Comparison of ENCODE assay signal across 25 cellular contexts in genomic region chr7:21640150-21640549, GRCh38.
A peak's percentile ranks its signal among the peaks of the same experiment; 100 is the strongest.
DNase-seq lines count a peak whose midpoint lies in the region; ATAC-seq and TF ChIP-seq lines count a peak whose summit lies in the region.
"Had no signal": no experiment of that assay in that cellular context is flagged by ENCODE, and none has a peak within 500 bp of the region (broad histone marks: within the 10 kb centered on the region; RNA-seq: fewer than 3 reads in every experiment).

No MANE protein-coding gene starts in this region.

- peaks cover 4% of the 10 kb centered on the region for H3K27me3 Mint-ChIP-seq in activated CD8-positive, alpha-beta memory T cell treated with anti-CD3 and anti-CD28 coated beads, Interleukin-2, amount 10 ng/mL, durations not matched to agents 7 days and 5 days

- DNase-seq in EH (ENCODE audit: low read depth) (peak; percentile 9), HAP-1 (ENCODE audit: low spot score in 2 of 2) (peak; percentile 61), NCI-H69 (lab: John Stamatoyannopoulos, UW) (peak; percentile 93), foreskin melanocyte (no peak), islet precursor cell (no peak)
- DNase-seq in stimulated activated CD4-positive, alpha-beta T cell treated with anti-CD3 and anti-CD28 coated beads, Interleukin-12 subunit alpha, Interleukin-12 subunit beta, amount 100 ng/mL, for 4 hours: no peak
- no peak for DNase-seq in activated CD8-positive, alpha-beta memory T cell treated with anti-CD3 and anti-CD28 coated beads, Interleukin-2, amount 10 ng/mL, durations not matched to agents 7 days and 5 days
- DNase-seq: C1 segment of cervical spinal cord; CD4-positive, alpha-beta memory T cell; COR-L47; DMS53; GF-D8; MG63; NCI-H1105 treated with DMSO at 0.1 percent for 48 hours; NCI-H187; NCI-H2107; NCI-H2227 treated with DMSO at 0.1 percent for 48 hours; NCI-H526 treated with DMSO at 0.1 percent for 48 hours; NK-92 treated with Interleukin-12 subunit alpha and Interleukin-12 subunit beta, amount 100 ng/mL, for 24 hours; RPMI8226; SHP77; T-helper 1 cell had no signal

- in situ Hi-C loops in HAP-1 (cut with MboI; ENCODE audit: low sequenced_read_pairs): no loop called here

- H3K4me1 ChIP-seq in HAP-1: peaks cover 8% of the 10 kb centered on the region

- H3K9me3 ChIP-seq in HAP-1: no peaks in the 10 kb centered on the region
- H3K9me3 ChIP-seq: MG63 had no signal

- H3K4me1 Mint-ChIP-seq in activated CD8-positive, alpha-beta memory T cell treated with anti-CD3 and anti-CD28 coated beads, Interleukin-2, amount 10 ng/mL, durations not matched to agents 7 days and 5 days: no peaks in the 10 kb centered on the region

- H3K4me3 Mint-ChIP-seq in activated CD8-positive, alpha-beta memory T cell treated with anti-CD3 and anti-CD28 coated beads, Interleukin-2, amount 10 ng/mL, durations not matched to agents 7 days and 5 days: no peak overlapping the region
- H3K4me3 Mint-ChIP-seq: CD4-positive, alpha-beta memory T cell; T-helper 2 cell treated with Interferon-gamma antibody and Interleukin-4, amounts not matched to agents 5 μg/mL and 100 μg/mL, for 36 hours had no signal

- no peaks in the 10 kb centered on the region for H3K27me3 ChIP-seq in HAP-1 (ENCODE audit: low read depth)
- H3K27me3 ChIP-seq: MG63 had no signal

- H3K9me3 Mint-ChIP-seq in activated CD8-positive, alpha-beta memory T cell treated with anti-CD3 and anti-CD28 coated beads, Interleukin-2, amount 10 ng/mL, durations not matched to agents 7 days and 5 days (ENCODE audit: low read depth): no peaks in the 10 kb centered on the region
- H3K9me3 Mint-ChIP-seq: CD4-positive, alpha-beta memory T cell; T-helper 2 cell treated with Interferon-gamma antibody and Interleukin-4, amounts not matched to agents 5 μg/mL and 100 μg/mL, for 36 hours had no signal

- no peak for TF ChIP-seq CTCF in VCaP (conservative IDR thresholded peaks at IDR 0.05)

- no peak for ATAC-seq in activated CD8-positive, alpha-beta memory T cell treated with anti-CD3 and anti-CD28 coated beads, Interleukin-2, amount 10 ng/mL, durations not matched to agents 7 days and 5 days
- ATAC-seq: K562 had no signal

- peak overlapping the region; percentile 50 for H3K27ac ChIP-seq in VCaP

- H3K36me3 ChIP-seq in HAP-1 (replicated peaks): no peaks in the 10 kb centered on the region
- H3K36me3 ChIP-seq: MG63 had no signal

- no peaks in the 10 kb centered on the region for H3K36me3 Mint-ChIP-seq in activated CD8-positive, alpha-beta memory T cell treated with anti-CD3 and anti-CD28 coated beads, Interleukin-2, amount 10 ng/mL, durations not matched to agents 7 days and 5 days
- H3K36me3 Mint-ChIP-seq: CD4-positive, alpha-beta memory T cell had no signal

- CTCF ChIA-PET in activated CD8-positive, alpha-beta memory T cell treated with anti-CD3 and anti-CD28 coated beads, Interleukin-2, amount 10 ng/mL, durations not matched to agents 7 days and 5 days (lab: Charles Lee): no interaction called here

- no peak overlapping the region for H3K4me3 ChIP-seq in HAP-1
- H3K4me3 ChIP-seq: K562, MG63 had no signal

- no peak overlapping the region for H3K27ac Mint-ChIP-seq in activated CD8-positive, alpha-beta memory T cell treated with anti-CD3 and anti-CD28 coated beads, Interleukin-2, amount 10 ng/mL, durations not matched to agents 7 days and 5 days
- H3K27ac Mint-ChIP-seq: CD4-positive, alpha-beta memory T cell; T-helper 2 cell treated with Interferon-gamma antibody and Interleukin-4, amounts not matched to agents 5 μg/mL and 100 μg/mL, for 36 hours had no signal

Comparison
In these comparisons a context has a peak if more than half of its experiments do, and no peak if none do; other contexts are left out.
1. DNase-seq: peak in EH (single experiment), HAP-1 (2 of 2) and NCI-H69 (single experiment); none in foreskin melanocyte (single experiment), stimulated activated CD4-positive, alpha-beta T cell treated with anti-CD3 and anti-CD28 coated beads, Interleukin-12 subunit alpha, Interleukin-12 subunit beta, amount 100 ng/mL, for 4 hours (single experiment), activated CD8-positive, alpha-beta memory T cell treated with anti-CD3 and anti-CD28 coated beads, Interleukin-2, amount 10 ng/mL, durations not matched to agents 7 days and 5 days (single experiment) and islet precursor cell (single experiment).